In the genomic region with DNA sequence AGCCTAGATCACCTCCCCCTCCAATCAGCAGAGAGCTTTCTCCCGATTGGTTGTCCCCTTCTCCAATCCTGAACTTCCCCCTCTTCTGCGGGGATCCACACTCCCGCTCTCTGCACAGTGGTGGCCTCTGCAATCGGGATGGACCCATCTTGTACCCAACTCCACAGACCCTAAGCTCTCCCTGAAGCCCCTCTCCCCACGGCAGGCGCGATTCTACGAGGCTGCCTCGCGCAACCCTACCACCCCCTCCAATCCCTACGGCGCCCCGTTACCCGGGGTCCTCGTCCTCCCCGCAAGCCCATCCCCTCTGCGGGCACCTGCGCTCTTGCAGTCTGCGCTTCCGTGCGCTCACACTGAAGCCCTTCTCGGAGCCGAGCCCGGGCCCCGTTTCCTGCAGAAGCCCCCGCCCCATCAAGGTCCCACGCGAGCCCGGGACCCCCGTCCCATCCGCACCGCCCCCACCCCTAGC, we compare ENCODE assay signal across 1 cellular context.
TF ChIP-seq lines count a peak whose summit lies in the region.

No MANE protein-coding gene starts in this region.

TF ChIP-seq in HepG2, 621 proteins besides CTCF, POLR2A, EP300 and RAD21 (continued from another document and continues in another):
- TF ChIP-seq, protein P1, sequence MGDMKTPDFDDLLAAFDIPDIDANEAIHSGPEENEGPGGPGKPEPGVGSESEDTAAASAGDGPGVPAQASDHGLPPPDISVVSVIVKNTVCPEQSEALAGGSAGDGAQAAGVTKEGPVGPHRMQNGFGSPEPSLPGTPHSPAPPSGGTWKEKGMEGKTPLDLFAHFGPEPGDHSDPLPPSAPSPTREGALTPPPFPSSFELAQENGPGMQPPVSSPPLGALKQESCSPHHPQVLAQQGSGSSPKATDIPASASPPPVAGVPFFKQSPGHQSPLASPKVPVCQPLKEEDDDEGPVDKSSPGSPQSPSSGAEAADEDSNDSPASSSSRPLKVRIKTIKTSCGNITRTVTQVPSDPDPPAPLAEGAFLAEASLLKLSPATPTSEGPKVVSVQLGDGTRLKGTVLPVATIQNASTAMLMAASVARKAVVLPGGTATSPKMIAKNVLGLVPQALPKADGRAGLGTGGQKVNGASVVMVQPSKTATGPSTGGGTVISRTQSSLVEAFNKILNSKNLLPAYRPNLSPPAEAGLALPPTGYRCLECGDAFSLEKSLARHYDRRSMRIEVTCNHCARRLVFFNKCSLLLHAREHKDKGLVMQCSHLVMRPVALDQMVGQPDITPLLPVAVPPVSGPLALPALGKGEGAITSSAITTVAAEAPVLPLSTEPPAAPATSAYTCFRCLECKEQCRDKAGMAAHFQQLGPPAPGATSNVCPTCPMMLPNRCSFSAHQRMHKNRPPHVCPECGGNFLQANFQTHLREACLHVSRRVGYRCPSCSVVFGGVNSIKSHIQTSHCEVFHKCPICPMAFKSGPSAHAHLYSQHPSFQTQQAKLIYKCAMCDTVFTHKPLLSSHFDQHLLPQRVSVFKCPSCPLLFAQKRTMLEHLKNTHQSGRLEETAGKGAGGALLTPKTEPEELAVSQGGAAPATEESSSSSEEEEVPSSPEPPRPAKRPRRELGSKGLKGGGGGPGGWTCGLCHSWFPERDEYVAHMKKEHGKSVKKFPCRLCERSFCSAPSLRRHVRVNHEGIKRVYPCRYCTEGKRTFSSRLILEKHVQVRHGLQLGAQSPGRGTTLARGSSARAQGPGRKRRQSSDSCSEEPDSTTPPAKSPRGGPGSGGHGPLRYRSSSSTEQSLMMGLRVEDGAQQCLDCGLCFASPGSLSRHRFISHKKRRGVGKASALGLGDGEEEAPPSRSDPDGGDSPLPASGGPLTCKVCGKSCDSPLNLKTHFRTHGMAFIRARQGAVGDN (CRISPR knock-in tag; IDR thresholded peaks at IDR 0.05) = peak; percentile 79
- TF ChIP-seq NCOA2 (CRISPR knock-in tag; IDR thresholded peaks at IDR 0.05) (no peak), FIP1L1 (IDR thresholded peaks at IDR 0.05; ENCODE audit: borderline replicate concordance, insufficient read depth, low read depth, low read length) (no peak), PLRG1 (conservative IDR thresholded peaks at IDR 0.05) (no peak), FOXP1 (IDR thresholded peaks at IDR 0.05) (no peak), FOXP1 (CRISPR knock-in tag; IDR thresholded peaks at IDR 0.05) (no peak), ZNF24 (IDR thresholded peaks at IDR 0.05) (no peak), GATAD2A (CRISPR knock-in tag; IDR thresholded peaks at IDR 0.05) (no peak), MLLT10 (CRISPR knock-in tag; IDR thresholded peaks at IDR 0.05) (no peak), NFATC3 (CRISPR knock-in tag; IDR thresholded peaks at IDR 0.05) (no peak), JUNB (CRISPR knock-in tag; IDR thresholded peaks at IDR 0.05; ENCODE audit: borderline replicate concordance) (no peak), SATB2 (CRISPR knock-in tag; IDR thresholded peaks at IDR 0.05) (no peak), U2AF1 (optimal IDR thresholded peaks at IDR 0.05; ENCODE audit: low read depth, low read length) (no peak), KDM5A (IDR thresholded peaks at IDR 0.05; ENCODE audit: borderline replicate concordance, low read length) (0 out of 2 replicates have a peak, but pooled peaks have one; percentile 38), PHF5A (CRISPR knock-in tag; IDR thresholded peaks at IDR 0.05; ENCODE audit: low read depth, unreplicated experiment) (no peak), HNRNPH1 (optimal IDR thresholded peaks at IDR 0.05; ENCODE audit: low read depth, low read length) (no peak), ZNF816 (CRISPR knock-in tag; IDR thresholded peaks at IDR 0.05; ENCODE audit: borderline replicate concordance) (no peak), NFE2L1 (CRISPR knock-in tag; IDR thresholded peaks at IDR 0.05; ENCODE audit: borderline replicate concordance) (no peak), MTA1 (CRISPR knock-in tag; IDR thresholded peaks at IDR 0.05; ENCODE audit: borderline replicate concordance) (no peak), ARID2 (CRISPR knock-in tag; IDR thresholded peaks at IDR 0.05; ENCODE audit: borderline replicate concordance) (no peak), ZNF552 (CRISPR knock-in tag; IDR thresholded peaks at IDR 0.05; ENCODE audit: borderline replicate concordance) (no peak), ZNF484 (CRISPR knock-in tag; IDR thresholded peaks at IDR 0.05; ENCODE audit: borderline replicate concordance, low read depth) (no peak), SP1 (IDR thresholded peaks at IDR 0.05) (no peak), SP1 (CRISPR knock-in tag; IDR thresholded peaks at IDR 0.05) (no peak; the same call in 1 of the 2 replicates), IRX3 (CRISPR knock-in tag; IDR thresholded peaks at IDR 0.05; ENCODE audit: borderline replicate concordance, low read depth) (peak; percentile 84; the same call in 1 of the 2 replicates), MIER3 (CRISPR knock-in tag; IDR thresholded peaks at IDR 0.05; ENCODE audit: borderline replicate concordance) (0 out of 2 replicates have a peak, but pooled peaks have one; percentile 13), THYN1 (CRISPR knock-in tag; IDR thresholded peaks at IDR 0.05; ENCODE audit: borderline replicate concordance, low read depth) (no peak), GZF1 (CRISPR knock-in tag; IDR thresholded peaks at IDR 0.05) (no peak), SUZ12 (IDR thresholded peaks at IDR 0.05; ENCODE audit: low read depth, low read length) (no peak), ZNF546 (CRISPR knock-in tag; conservative IDR thresholded peaks at IDR 0.05) (no peak), HNRNPL (IDR thresholded peaks at IDR 0.05; ENCODE audit: low read depth, low read length) (no peak), ZNF572 (CRISPR knock-in tag; IDR thresholded peaks at IDR 0.05) (no peak), HNRNPK (IDR thresholded peaks at IDR 0.05; ENCODE audit: low read depth, low read length, poor library complexity, severe bottlenecking) (no peak), NFIB (CRISPR knock-in tag; IDR thresholded peaks at IDR 0.05; ENCODE audit: borderline replicate concordance) (no peak), ZNF841 (CRISPR knock-in tag; IDR thresholded peaks at IDR 0.05; ENCODE audit: borderline replicate concordance) (no peak), TP53 (CRISPR knock-in tag; conservative IDR thresholded peaks at IDR 0.05) (no peak)
- TF ChIP-seq, protein P2, sequence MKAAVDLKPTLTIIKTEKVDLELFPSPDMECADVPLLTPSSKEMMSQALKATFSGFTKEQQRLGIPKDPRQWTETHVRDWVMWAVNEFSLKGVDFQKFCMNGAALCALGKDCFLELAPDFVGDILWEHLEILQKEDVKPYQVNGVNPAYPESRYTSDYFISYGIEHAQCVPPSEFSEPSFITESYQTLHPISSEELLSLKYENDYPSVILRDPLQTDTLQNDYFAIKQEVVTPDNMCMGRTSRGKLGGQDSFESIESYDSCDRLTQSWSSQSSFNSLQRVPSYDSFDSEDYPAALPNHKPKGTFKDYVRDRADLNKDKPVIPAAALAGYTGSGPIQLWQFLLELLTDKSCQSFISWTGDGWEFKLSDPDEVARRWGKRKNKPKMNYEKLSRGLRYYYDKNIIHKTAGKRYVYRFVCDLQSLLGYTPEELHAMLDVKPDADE (CRISPR knock-in tag; IDR thresholded peaks at IDR 0.05) = no peak
- TF ChIP-seq, protein P3, sequence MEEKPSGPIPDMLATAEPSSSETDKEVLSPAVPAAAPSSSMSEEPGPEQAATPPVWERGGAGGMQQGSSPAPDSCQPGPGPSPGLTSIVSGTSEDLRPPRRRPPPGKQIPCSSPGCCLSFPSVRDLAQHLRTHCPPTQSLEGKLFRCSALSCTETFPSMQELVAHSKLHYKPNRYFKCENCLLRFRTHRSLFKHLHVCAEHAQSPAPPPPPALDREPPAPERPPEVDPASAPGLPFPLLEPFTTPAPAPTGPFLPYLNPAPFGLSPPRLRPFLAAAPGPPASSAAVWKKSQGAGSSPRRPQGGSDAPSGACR (CRISPR knock-in tag; IDR thresholded peaks at IDR 0.05) = no peak
- TF ChIP-seq, protein P4, sequence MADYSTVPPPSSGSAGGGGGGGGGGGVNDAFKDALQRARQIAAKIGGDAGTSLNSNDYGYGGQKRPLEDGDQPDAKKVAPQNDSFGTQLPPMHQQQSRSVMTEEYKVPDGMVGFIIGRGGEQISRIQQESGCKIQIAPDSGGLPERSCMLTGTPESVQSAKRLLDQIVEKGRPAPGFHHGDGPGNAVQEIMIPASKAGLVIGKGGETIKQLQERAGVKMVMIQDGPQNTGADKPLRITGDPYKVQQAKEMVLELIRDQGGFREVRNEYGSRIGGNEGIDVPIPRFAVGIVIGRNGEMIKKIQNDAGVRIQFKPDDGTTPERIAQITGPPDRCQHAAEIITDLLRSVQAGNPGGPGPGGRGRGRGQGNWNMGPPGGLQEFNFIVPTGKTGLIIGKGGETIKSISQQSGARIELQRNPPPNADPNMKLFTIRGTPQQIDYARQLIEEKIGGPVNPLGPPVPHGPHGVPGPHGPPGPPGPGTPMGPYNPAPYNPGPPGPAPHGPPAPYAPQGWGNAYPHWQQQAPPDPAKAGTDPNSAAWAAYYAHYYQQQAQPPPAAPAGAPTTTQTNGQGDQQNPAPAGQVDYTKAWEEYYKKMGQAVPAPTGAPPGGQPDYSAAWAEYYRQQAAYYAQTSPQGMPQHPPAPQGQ (CRISPR knock-in tag; IDR thresholded peaks at IDR 0.05; ENCODE audit: borderline replicate concordance) = no peak
- TF ChIP-seq, protein P5, sequence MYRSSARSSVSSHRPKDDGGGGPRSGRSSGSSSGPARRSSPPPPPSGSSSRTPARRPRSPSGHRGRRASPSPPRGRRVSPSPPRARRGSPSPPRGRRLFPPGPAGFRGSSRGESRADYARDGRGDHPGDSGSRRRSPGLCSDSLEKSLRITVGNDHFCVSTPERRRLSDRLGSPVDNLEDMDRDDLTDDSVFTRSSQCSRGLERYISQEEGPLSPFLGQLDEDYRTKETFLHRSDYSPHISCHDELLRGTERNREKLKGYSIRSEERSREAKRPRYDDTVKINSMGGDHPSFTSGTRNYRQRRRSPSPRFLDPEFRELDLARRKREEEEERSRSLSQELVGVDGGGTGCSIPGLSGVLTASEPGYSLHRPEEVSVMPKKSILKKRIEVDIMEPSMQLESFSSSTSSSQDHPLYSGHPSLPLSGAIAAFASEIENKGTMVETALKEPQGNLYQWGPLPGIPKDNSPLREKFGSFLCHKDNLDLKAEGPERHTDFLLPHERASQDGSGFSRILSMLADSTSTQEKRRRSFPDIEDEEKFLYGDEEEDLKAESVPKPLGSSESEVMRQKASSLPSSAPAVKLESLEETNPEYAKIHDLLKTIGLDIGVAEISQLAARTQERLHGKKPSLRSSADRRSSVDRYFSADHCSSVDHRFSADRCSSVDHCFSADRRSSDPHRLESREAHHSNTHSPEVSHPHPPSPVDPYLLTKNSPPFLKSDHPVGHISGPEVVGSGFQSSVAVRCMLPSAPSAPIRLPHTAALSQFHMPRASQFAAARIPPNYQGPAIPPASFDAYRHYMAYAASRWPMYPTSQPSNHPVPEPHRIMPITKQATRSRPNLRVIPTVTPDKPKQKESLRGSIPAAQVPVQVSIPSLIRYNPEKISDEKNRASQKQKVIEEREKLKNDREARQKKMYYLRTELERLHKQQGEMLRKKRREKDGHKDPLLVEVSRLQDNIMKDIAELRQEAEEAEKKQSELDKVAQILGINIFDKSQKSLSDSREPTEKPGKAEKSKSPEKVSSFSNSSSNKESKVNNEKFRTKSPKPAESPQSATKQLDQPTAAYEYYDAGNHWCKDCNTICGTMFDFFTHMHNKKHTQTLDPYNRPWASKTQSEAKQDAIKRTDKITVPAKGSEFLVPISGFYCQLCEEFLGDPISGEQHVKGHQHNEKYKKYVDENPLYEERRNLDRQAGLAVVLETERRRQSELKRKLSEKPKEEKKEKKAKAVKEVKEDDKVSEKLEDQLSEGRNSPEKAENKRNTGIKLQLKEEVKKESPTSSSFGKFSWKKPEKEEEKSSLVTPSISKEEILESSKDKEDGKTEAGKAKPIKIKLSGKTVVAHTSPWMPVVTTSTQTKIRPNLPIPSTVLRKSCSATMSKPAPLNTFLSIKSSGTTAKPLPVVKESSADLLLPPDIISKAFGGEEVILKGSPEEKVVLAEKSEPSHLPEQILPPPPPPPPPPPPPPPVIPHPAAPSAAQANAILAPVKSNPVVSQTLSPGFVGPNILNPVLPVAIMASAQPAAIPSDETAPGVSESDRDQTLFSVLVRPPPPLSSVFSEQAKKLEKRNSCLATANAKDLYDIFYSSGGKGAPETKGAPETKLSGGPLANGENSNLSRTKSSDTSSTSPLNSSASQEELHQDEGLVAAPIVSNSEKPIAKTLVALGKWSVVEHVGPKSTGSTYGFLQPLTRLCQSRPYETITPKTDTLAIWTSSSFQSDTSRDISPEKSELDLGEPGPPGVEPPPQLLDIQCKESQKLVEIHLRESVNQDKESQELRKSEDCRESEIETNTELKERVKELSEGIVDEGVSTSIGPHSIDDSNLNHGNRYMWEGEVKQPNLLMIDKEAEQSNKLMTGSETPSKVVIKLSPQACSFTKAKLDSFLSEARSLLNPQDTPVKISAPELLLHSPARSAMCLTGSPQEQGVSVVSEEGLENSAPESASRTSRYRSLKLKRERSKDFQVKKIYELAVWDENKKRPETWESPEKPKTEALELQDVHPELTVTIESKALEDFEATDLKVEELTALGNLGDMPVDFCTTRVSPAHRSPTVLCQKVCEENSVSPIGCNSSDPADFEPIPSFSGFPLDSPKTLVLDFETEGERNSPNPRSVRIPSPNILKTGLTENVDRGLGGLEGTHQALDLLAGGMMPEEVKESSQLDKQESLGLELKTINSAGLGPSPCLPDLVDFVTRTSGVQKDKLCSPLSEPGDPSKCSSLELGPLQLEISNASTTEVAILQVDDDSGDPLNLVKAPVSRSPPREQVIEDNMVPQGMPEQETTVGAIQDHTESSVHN (CRISPR knock-in tag; IDR thresholded peaks at IDR 0.05) = no peak
- TF ChIP-seq, protein P6, sequence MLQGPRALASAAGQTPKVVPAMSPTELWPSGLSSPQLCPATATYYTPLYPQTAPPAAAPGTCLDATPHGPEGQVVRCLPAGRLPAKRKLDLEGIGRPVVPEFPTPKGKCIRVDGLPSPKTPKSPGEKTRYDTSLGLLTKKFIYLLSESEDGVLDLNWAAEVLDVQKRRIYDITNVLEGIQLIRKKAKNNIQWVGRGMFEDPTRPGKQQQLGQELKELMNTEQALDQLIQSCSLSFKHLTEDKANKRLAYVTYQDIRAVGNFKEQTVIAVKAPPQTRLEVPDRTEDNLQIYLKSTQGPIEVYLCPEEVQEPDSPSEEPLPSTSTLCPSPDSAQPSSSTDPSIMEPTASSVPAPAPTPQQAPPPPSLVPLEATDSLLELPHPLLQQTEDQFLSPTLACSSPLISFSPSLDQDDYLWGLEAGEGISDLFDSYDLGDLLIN (CRISPR knock-in tag; IDR thresholded peaks at IDR 0.05; ENCODE audit: borderline replicate concordance) = no peak
- TF ChIP-seq, protein P7, sequence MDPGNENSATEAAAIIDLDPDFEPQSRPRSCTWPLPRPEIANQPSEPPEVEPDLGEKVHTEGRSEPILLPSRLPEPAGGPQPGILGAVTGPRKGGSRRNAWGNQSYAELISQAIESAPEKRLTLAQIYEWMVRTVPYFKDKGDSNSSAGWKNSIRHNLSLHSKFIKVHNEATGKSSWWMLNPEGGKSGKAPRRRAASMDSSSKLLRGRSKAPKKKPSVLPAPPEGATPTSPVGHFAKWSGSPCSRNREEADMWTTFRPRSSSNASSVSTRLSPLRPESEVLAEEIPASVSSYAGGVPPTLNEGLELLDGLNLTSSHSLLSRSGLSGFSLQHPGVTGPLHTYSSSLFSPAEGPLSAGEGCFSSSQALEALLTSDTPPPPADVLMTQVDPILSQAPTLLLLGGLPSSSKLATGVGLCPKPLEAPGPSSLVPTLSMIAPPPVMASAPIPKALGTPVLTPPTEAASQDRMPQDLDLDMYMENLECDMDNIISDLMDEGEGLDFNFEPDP (CRISPR knock-in tag; conservative IDR thresholded peaks at IDR 0.05) = no peak
- TF ChIP-seq, protein P8, sequence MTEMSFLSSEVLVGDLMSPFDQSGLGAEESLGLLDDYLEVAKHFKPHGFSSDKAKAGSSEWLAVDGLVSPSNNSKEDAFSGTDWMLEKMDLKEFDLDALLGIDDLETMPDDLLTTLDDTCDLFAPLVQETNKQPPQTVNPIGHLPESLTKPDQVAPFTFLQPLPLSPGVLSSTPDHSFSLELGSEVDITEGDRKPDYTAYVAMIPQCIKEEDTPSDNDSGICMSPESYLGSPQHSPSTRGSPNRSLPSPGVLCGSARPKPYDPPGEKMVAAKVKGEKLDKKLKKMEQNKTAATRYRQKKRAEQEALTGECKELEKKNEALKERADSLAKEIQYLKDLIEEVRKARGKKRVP (CRISPR knock-in tag; IDR thresholded peaks at IDR 0.05) = no peak
